14 cellular contexts compared by ENCODE assay signal in the genomic region with DNA sequence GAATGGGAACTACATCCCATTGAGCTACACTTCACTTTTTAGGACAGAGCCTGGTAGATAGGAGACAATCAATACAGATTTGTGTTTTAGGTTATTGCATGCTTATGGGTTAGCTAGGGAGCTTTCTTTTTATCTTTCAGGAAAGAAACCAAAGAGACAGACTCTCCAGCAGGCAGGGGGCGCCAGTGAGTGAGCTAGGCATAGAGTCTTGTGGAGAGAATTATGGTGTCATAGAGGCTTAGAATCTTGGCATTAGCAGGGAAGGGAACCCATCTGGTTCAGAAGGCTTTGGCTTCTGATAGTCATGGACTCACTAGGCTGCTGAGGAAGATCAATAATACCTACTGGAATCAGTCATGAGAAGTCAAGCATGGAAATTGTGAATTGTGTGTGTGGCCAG. TPM values are rescaled to one million over a fixed set of nuclear protein-coding genes. Genes with fewer than 3 reads are reported as not detected.
A peak's percentile ranks its signal among the peaks of the same experiment; 100 is the strongest.
DNase-seq lines count a peak whose midpoint lies in the region; ATAC-seq, FAIRE-seq and TF ChIP-seq lines count a peak whose summit lies in the region.
"Had no signal": no experiment of that assay in that cellular context is flagged by ENCODE, and none has a peak within 500 bp of the region (broad histone marks: within the 10 kb centered on the region; RNA-seq: fewer than 3 reads in every experiment).

TSS of gene SMCP (plus strand) at position 281 of the 400 bp plus-strand sequence. CDS start 6,101 bp downstream, outside the sequence.

- no peaks in the 10 kb centered on the region for H3K79me2 ChIP-seq in DOHH2 (ENCODE audit: control insufficient read depth, low read length)

- H3K4me3 ChIP-seq in DOHH2 (ENCODE audit: low read length) (no peak within 1 kb of the TSS), lower lobe of right lung (no peak within 1 kb of the TSS)
- H3K4me3 ChIP-seq in CD8-positive, alpha-beta T cell (ENCODE audit: low read depth, low read length) = no peak within 1 kb of the TSS
- H3K4me3 ChIP-seq: thyroid gland had no signal

- POLR2A ChIA-PET in CD8-positive, alpha-beta T cell (lab: Charles Lee) = no interaction called here

- peak; percentile 22 for DNase-seq in GM13977 (ENCODE audit: low spot score)
- DNase-seq in SK-MEL-5 (ENCODE audit: low read depth, low spot score) = peak; percentile 84
- DNase-seq in lower lobe of right lung = no peak
- no peak for DNase-seq in T-helper 9 cell
- DNase-seq in urothelium cell line (ENCODE audit: low spot score) = no peak
- no peak for DNase-seq in CD8-positive, alpha-beta T cell
- DNase-seq: amniotic stem cell, GDM1, Kasumi-1, thyroid gland had no signal

- H3K27ac Mint-ChIP-seq in CD8-positive, alpha-beta T cell = no peak within 1 kb of the TSS

- no peaks in the 10 kb centered on the region for H3K9me3 ChIP-seq in DOHH2 (ENCODE audit: control insufficient read depth, insufficient read depth, low read length)
- no peaks in the 10 kb centered on the region for H3K9me3 ChIP-seq in lower lobe of right lung
- H3K9me3 ChIP-seq in CD8-positive, alpha-beta T cell (ENCODE audit: low read length) = no peaks in the 10 kb centered on the region
- H3K9me3 ChIP-seq: thyroid gland had no signal

- peaks cover 13% of the 10 kb centered on the region for H3K27me3 Mint-ChIP-seq in CD8-positive, alpha-beta T cell (ENCODE audit: low read depth)

- in situ Hi-C loops in GM13977 (cut with MboI; ENCODE audit: low pct_unique_long_range_greater_than_20kb, low sequenced_read_pairs, unreplicated experiment) (loop anchor here (10.0 kb wide), 1 partner anchor 47 kb away; no protein-coding TSS in a partner anchor), SK-MEL-5 (cut with HindIII; ENCODE audit: low pct_unique_long_range_greater_than_20kb, low sequenced_read_pairs) (no loop called here)

- FAIRE-seq in urothelium cell line (lab: Jason Lieb, UNC) = no peak
- FAIRE-seq: islet of Langerhans, TTC549 had no signal

- ATAC-seq in lower lobe of right lung = no peak
- no peak for ATAC-seq in HG02623 (IDR thresholded peaks at IDR 0.05; ENCODE audit: unreplicated experiment)
- no peak for ATAC-seq in CD8-positive, alpha-beta T cell

- CTCF ChIA-PET in CD8-positive, alpha-beta T cell (lab: Charles Lee) = no interaction called here

- no peak within 1 kb of the TSS for H3K4me3 Mint-ChIP-seq in CD8-positive, alpha-beta T cell

- intact Hi-C loops in lower lobe of right lung (cut with DNase I) = no loop called here
- intact Hi-C loops in CD8-positive, alpha-beta T cell (cut with DNase I, micrococcal nuclease) = loop anchor here in 1 of 2 experiments (10.0 kb wide), 2 partner anchors 347 to 397 kb away; no protein-coding TSS in a partner anchor

- H3K9me2 ChIP-seq in DOHH2 (replicated peaks; ENCODE audit: control insufficient read depth, low read length) = no peaks in the 10 kb centered on the region

- H3K9me3 Mint-ChIP-seq in CD8-positive, alpha-beta T cell = no peaks in the 10 kb centered on the region

- H3K27ac ChIP-seq in DOHH2 (ENCODE audit: low read depth, low read length) (no peak within 1 kb of the TSS), lower lobe of right lung (no peak within 1 kb of the TSS)
- H3K27ac ChIP-seq in CD8-positive, alpha-beta T cell (ENCODE audit: low read depth, low read length) = no peak within 1 kb of the TSS
- H3K27ac ChIP-seq: thyroid gland had no signal

- H3K4me1 Mint-ChIP-seq in CD8-positive, alpha-beta T cell (ENCODE audit: low read depth) = no peaks in the 10 kb centered on the region

- no peak within 1 kb of the TSS for H3K4me2 ChIP-seq in DOHH2 (ENCODE audit: low read length)

- H3K36me3 ChIP-seq in DOHH2 (ENCODE audit: control insufficient read depth, low read length) (no peaks in the 10 kb centered on the region), lower lobe of right lung (no peaks in the 10 kb centered on the region)
- no peaks in the 10 kb centered on the region for H3K36me3 ChIP-seq in CD8-positive, alpha-beta T cell (ENCODE audit: insufficient read depth, low read length)
- H3K36me3 ChIP-seq: thyroid gland had no signal

- H3K27me3 ChIP-seq in DOHH2 (ENCODE audit: control insufficient read depth, low read length) (no peaks in the 10 kb centered on the region), lower lobe of right lung (ENCODE audit: low read depth) (no peaks in the 10 kb centered on the region)
- no peaks in the 10 kb centered on the region for H3K27me3 ChIP-seq in CD8-positive, alpha-beta T cell (ENCODE audit: insufficient read depth, low read length)
- H3K27me3 ChIP-seq: thyroid gland had no signal

- no peaks in the 10 kb centered on the region for H4K20me1 ChIP-seq in DOHH2 (ENCODE audit: control insufficient read depth, insufficient read depth, low read depth, low read length)

- no peaks in the 10 kb centered on the region for H3K36me3 Mint-ChIP-seq in CD8-positive, alpha-beta T cell

- TF ChIP-seq CTCF in DOHH2 (IDR thresholded peaks at IDR 0.05; ENCODE audit: low read depth, low read length, poor library complexity, severe bottlenecking) (peak; percentile 64), GM13977 (IDR thresholded peaks at IDR 0.05; ENCODE audit: extremely low read depth, insufficient read depth, missing control alignments) (peak; percentile 45), lower lobe of right lung (IDR thresholded peaks at IDR 0.05) (peak; percentile 8)
- TF ChIP-seq CTCF in CD8-positive, alpha-beta T cell (IDR thresholded peaks at IDR 0.05) = no peak

- H3K4me1 ChIP-seq in DOHH2 (ENCODE audit: control insufficient read depth, low read length) (no peaks in the 10 kb centered on the region), lower lobe of right lung (no peaks in the 10 kb centered on the region)
- H3K4me1 ChIP-seq in CD8-positive, alpha-beta T cell (ENCODE audit: insufficient read depth, low read length) = no peaks in the 10 kb centered on the region
- H3K4me1 ChIP-seq: thyroid gland had no signal

- H3F3A ChIP-seq in DOHH2 (ENCODE audit: control insufficient read depth, insufficient read depth) = no peaks in the 10 kb centered on the region

RNA-seq across cellular contexts. Expression of gene SMCP, which starts in this region (rescaled TPM):
- not detected in 2 replicates for total RNA-seq in SK-MEL-5 (2014; rRNA removed; shearing (Covaris generic))
- polyA plus RNA-seq in SK-MEL-5 (2015; cell fraction: cytosol; rRNA removed) = not detected in 2 replicates
- not detected in 2 replicates for polyA plus RNA-seq in SK-MEL-5 (2015; cell fraction: nucleus; rRNA removed)
- total RNA-seq in lower lobe of right lung = not detected
- total RNA-seq in CD8-positive, alpha-beta T cell = not detected

Comparison
In these comparisons a context has a peak if more than half of its experiments do, and no peak if none do; other contexts are left out.
1. Peak in DNase-seq in SK-MEL-5; RNA of the gene not detected or under 1 TPM.